ENCODE assay signal across 15 cellular contexts in genomic region chr2:181850914-181851560, GRCh38. TPM values are rescaled to one million over a fixed set of nuclear protein-coding genes. Genes with fewer than 3 reads are reported as not detected.
DNase-seq lines count a peak whose midpoint lies in the region; ATAC-seq and TF ChIP-seq lines count a peak whose summit lies in the region.
"Had no signal": no experiment of that assay in that cellular context is flagged by ENCODE, and none has a peak within 500 bp of the region (broad histone marks: within the 10 kb centered on the region; RNA-seq: fewer than 3 reads in every experiment).

No MANE protein-coding gene starts in this region.

- no peaks in the 10 kb centered on the region for H3K27me3 ChIP-seq in gastrocnemius medialis
- H3K27me3 ChIP-seq: colonic mucosa had no signal

- peak; percentile 36 to 50 for DNase-seq in AML-193 (lab: John Stamatoyannopoulos, UW)
- peak; percentile 94 for DNase-seq in SIG-M5 treated with dmso at 0.1 percent for 504 hours (lab: John Stamatoyannopoulos, UW; ENCODE audit: unreplicated experiment)
- DNase-seq in activated CD4-positive, alpha-beta memory T cell treated with anti-CD3 and anti-CD28 coated beads, Interleukin-2, amount 10 ng/mL, durations not matched to agents 7 days and 5 days: no peak
- DNase-seq in gastrocnemius medialis: no peak
- DNase-seq: activated naive CD8-positive, alpha-beta T cell treated with anti-CD3 and anti-CD28 coated beads, Interleukin-2, amount 10 ng/mL, durations not matched to agents 7 days and 5 days; colonic mucosa; DMS 273 treated with DMSO at 0.1 percent for 48 hours; NCI-H1105 treated with DMSO at 0.1 percent for 48 hours; NCI-H524; stimulated activated CD4-positive, alpha-beta T cell treated with anti-CD3 and anti-CD28 coated beads, Interleukin-2, amount 100 ng/mL, for 24 hours had no signal

- no peaks in the 10 kb centered on the region for H3K36me3 Mint-ChIP-seq in activated CD4-positive, alpha-beta memory T cell treated with anti-CD3 and anti-CD28 coated beads, Interleukin-2, amount 10 ng/mL, durations not matched to agents 7 days and 5 days (ENCODE audit: low read depth)
- H3K36me3 Mint-ChIP-seq: activated naive CD8-positive, alpha-beta T cell treated with anti-CD3 and anti-CD28 coated beads, Interleukin-2, amount 10 ng/mL, durations not matched to agents 7 days and 5 days had no signal

- no peaks in the 10 kb centered on the region for H3K9me3 ChIP-seq in gastrocnemius medialis
- H3K9me3 ChIP-seq: A549, colonic mucosa had no signal

- peaks cover 16% of the 10 kb centered on the region for H3K27me3 Mint-ChIP-seq in activated CD4-positive, alpha-beta memory T cell treated with anti-CD3 and anti-CD28 coated beads, Interleukin-2, amount 10 ng/mL, durations not matched to agents 7 days and 5 days

- no peaks in the 10 kb centered on the region for H3K4me1 ChIP-seq in gastrocnemius medialis
- H3K4me1 ChIP-seq: A549, colonic mucosa had no signal

- POLR2A ChIA-PET in activated CD4-positive, alpha-beta memory T cell treated with anti-CD3 and anti-CD28 coated beads, Interleukin-2, amount 10 ng/mL, durations not matched to agents 7 days and 5 days (lab: Charles Lee): no interaction called here

- no peaks in the 10 kb centered on the region for H3K9me3 Mint-ChIP-seq in activated CD4-positive, alpha-beta memory T cell treated with anti-CD3 and anti-CD28 coated beads, Interleukin-2, amount 10 ng/mL, durations not matched to agents 7 days and 5 days
- H3K9me3 Mint-ChIP-seq: activated naive CD8-positive, alpha-beta T cell treated with anti-CD3 and anti-CD28 coated beads, Interleukin-2, amount 10 ng/mL, durations not matched to agents 7 days and 5 days had no signal

- H3K36me3 ChIP-seq in gastrocnemius medialis: no peaks in the 10 kb centered on the region
- H3K36me3 ChIP-seq: colonic mucosa had no signal

- intact Hi-C loops in gastrocnemius medialis (cut with DNase I; ENCODE audit: low total_unique reads): no loop called here

- in situ Hi-C loops in gastrocnemius medialis (cut with MboI; ENCODE audit: low sequenced_read_pairs in 4 of 4): no loop called here

- H3K4me3 ChIP-seq in gastrocnemius medialis: no peak overlapping the region
- H3K4me3 ChIP-seq: A549, colonic mucosa had no signal

- no peak overlapping the region for H3K27ac Mint-ChIP-seq in activated CD4-positive, alpha-beta memory T cell treated with anti-CD3 and anti-CD28 coated beads, Interleukin-2, amount 10 ng/mL, durations not matched to agents 7 days and 5 days
- H3K27ac Mint-ChIP-seq: activated naive CD8-positive, alpha-beta T cell treated with anti-CD3 and anti-CD28 coated beads, Interleukin-2, amount 10 ng/mL, durations not matched to agents 7 days and 5 days had no signal

- CTCF ChIA-PET in activated CD4-positive, alpha-beta memory T cell treated with anti-CD3 and anti-CD28 coated beads, Interleukin-2, amount 10 ng/mL, durations not matched to agents 7 days and 5 days (lab: Charles Lee): interaction anchor here (1.1 kb wide), 1 partner anchor 108 kb away, joined by 4 read pairs; no protein-coding TSS in a partner anchor

- peak; percentile 55 for ATAC-seq in GM19351 (IDR thresholded peaks at IDR 0.05; ENCODE audit: unreplicated experiment)
- peak; percentile 53 for ATAC-seq in HG03432 (IDR thresholded peaks at IDR 0.05; ENCODE audit: unreplicated experiment)
- no peak for ATAC-seq in HG02759 (IDR thresholded peaks at IDR 0.05; ENCODE audit: unreplicated experiment)
- no peak for ATAC-seq in activated CD4-positive, CD25-positive, alpha-beta regulatory T cell treated with anti-CD3 and anti-CD28 coated beads, Interleukin-2, amount 50 U/mL, for 24 hours
- no peak for ATAC-seq in gastrocnemius medialis
- ATAC-seq: A549 had no signal

- TF ChIP-seq POLR2A in gastrocnemius medialis (IDR thresholded peaks at IDR 0.05): no peak

- H3K4me1 Mint-ChIP-seq in activated CD4-positive, alpha-beta memory T cell treated with anti-CD3 and anti-CD28 coated beads, Interleukin-2, amount 10 ng/mL, durations not matched to agents 7 days and 5 days: peaks cover 5% of the 10 kb centered on the region

- TF ChIP-seq CTCF in gastrocnemius medialis (IDR thresholded peaks at IDR 0.05 in 4 of 5, conservative IDR thresholded peaks at IDR 0.05 in 1 of 5): no peak

- no peak overlapping the region for H3K27ac ChIP-seq in gastrocnemius medialis
- H3K27ac ChIP-seq: A549, colonic mucosa had no signal

- H3K4me3 Mint-ChIP-seq in activated CD4-positive, alpha-beta memory T cell treated with anti-CD3 and anti-CD28 coated beads, Interleukin-2, amount 10 ng/mL, durations not matched to agents 7 days and 5 days: no peak overlapping the region
- H3K4me3 Mint-ChIP-seq: activated naive CD8-positive, alpha-beta T cell treated with anti-CD3 and anti-CD28 coated beads, Interleukin-2, amount 10 ng/mL, durations not matched to agents 7 days and 5 days had no signal

RNA-seq across cellular contexts. Expression of gene ITPRID2, which starts 40.5 kb away (rescaled TPM):
- 10 to 100 TPM; 53.0 to 53.2 TPM for total RNA-seq in activated CD4-positive, alpha-beta memory T cell treated with anti-CD3 and anti-CD28 coated beads, Interleukin-2, amount 10 ng/mL, durations not matched to agents 7 days and 5 days
- total RNA-seq in gastrocnemius medialis: 10 to 100 TPM; 38.7 to 91.9 (median 42.5) TPM

Comparison
In these comparisons a context has a peak if more than half of its experiments do, and no peak if none do; other contexts are left out.
1. DNase-seq: peak in AML-193 (2 of 2) and SIG-M5 treated with dmso at 0.1 percent for 504 hours (single experiment); none in activated CD4-positive, alpha-beta memory T cell treated with anti-CD3 and anti-CD28 coated beads, Interleukin-2, amount 10 ng/mL, durations not matched to agents 7 days and 5 days (single experiment) and gastrocnemius medialis (0 of 2).
2. ATAC-seq: peak in GM19351 (single experiment) and HG03432 (single experiment); none in HG02759 (single experiment), activated CD4-positive, CD25-positive, alpha-beta regulatory T cell treated with anti-CD3 and anti-CD28 coated beads, Interleukin-2, amount 50 U/mL, for 24 hours (0 of 2) and gastrocnemius medialis (0 of 2).